Comparison of ENCODE assay signal across 8 cellular contexts in genomic region chr3:4976109-4976508, GRCh38.
DNase-seq lines count a peak whose midpoint lies in the region; ATAC-seq and TF ChIP-seq lines count a peak whose summit lies in the region.

No MANE protein-coding gene starts in this region.

- ATAC-seq in HG03025 (IDR thresholded peaks at IDR 0.05; ENCODE audit: low FRiP score, unreplicated experiment) (no peak), GM21786 (IDR thresholded peaks at IDR 0.05; ENCODE audit: unreplicated experiment) (no peak)

- TF ChIP-seq CTCF in 22Rv1 (IDR thresholded peaks at IDR 0.05) (peak; percentile 53), GM10248 (IDR thresholded peaks at IDR 0.05; ENCODE audit: control extremely low read depth, extremely low read depth, low read depth, missing control alignments) (peak; percentile 57)

- POLR2A ChIA-PET in GM10248 (lab: Yijun Ruan, JAX) = interaction anchor here (0.6 to 0.9 kb wide), 2 partner anchors 226 to 227 kb away, joined by 3 read pairs; no protein-coding TSS in a partner anchor

- H3K27ac ChIP-seq in 22Rv1 = no peak overlapping the region

- DNase-seq in GM10248 (ENCODE audit: extremely low spot score) = no peak
- peak; percentile 26 for DNase-seq in NCI-H82 treated with DMSO at 0.1 percent for 48 hours (lab: John Stamatoyannopoulos, UW; ENCODE audit: unreplicated experiment)
- peak; percentile 52 for DNase-seq in activated naive CD4-positive, alpha-beta T cell treated with anti-CD3 and anti-CD28 coated beads, Interleukin-2, amount 50 U/mL, for 16 hours
- peak; percentile 53 for DNase-seq in iPS-NIHi11 (ENCODE audit: low spot score)
- peak; percentile 44 for DNase-seq in stimulated activated CD4-positive, alpha-beta T cell treated with anti-CD3 and anti-CD28 coated beads, Interleukin-4, amount 100 ng/mL, for 1 hour

- CTCF ChIA-PET in GM10248 (lab: Yijun Ruan, JAX) = interaction anchor here (0.7 to 7.2 kb wide), 42 partner anchors 9 to 264 kb away, joined by 3 to 52 read pairs (median 5); no protein-coding TSS in a partner anchor
